In genomic region chr4:166257891-166258290, GRCh38 we compare ENCODE assay signal across 18 cellular contexts.
A peak's percentile ranks its signal among the peaks of the same experiment; 100 is the strongest.
DNase-seq lines count a peak whose midpoint lies in the region; ATAC-seq and FAIRE-seq lines count a peak whose summit lies in the region.
"Had no signal": no experiment of that assay in that cellular context is flagged by ENCODE, and none has a peak within 500 bp of the region (broad histone marks: within the 10 kb centered on the region; RNA-seq: fewer than 3 reads in every experiment).

No MANE protein-coding gene starts in this region.

- H3K9me3 ChIP-seq in SJCRH30 (replicated peaks) = no peaks in the 10 kb centered on the region
- H3K9me3 ChIP-seq: BLaER1 had no signal

- no peaks in the 10 kb centered on the region for H3K4me1 ChIP-seq in SJCRH30
- H3K4me1 ChIP-seq: BLaER1 had no signal

- FAIRE-seq in urothelium cell line (lab: Jason Lieb, UNC) = no peak

- no peaks in the 10 kb centered on the region for H3K36me3 ChIP-seq in SJCRH30
- H3K36me3 ChIP-seq: BLaER1 had no signal

- DNase-seq in NCI-H345 (lab: John Stamatoyannopoulos, UW) = peak; percentile 10
- DNase-seq in NCI-H345 treated with DMSO at 0.1 percent for 48 hours (lab: John Stamatoyannopoulos, UW; ENCODE audit: unreplicated experiment) = no peak
- DNase-seq in M059J (ENCODE audit: low read depth) = peak; percentile 19
- peak; percentile 1 to 5 for DNase-seq in SJCRH30
- peak; percentile 7 for DNase-seq in urothelium cell line (ENCODE audit: low spot score)
- DNase-seq in activated CD8-positive, alpha-beta memory T cell treated with anti-CD3 and anti-CD28 coated beads, Interleukin-2, amount 50 U/mL, for 4 hours = no peak
- DNase-seq: CD4-positive, alpha-beta T cell; COR-L47; KBM-7; NCI-H1092 treated with DMSO at 0.1 percent for 48 hours; NCI-H1694 treated with DMSO at 0.1 percent for 48 hours; NCI-H226; NCI-H526 treated with DMSO at 0.1 percent for 48 hours; SIG-M5; T-helper 1 cell had no signal

- no peak for ATAC-seq in GM18909 (IDR thresholded peaks at IDR 0.05; ENCODE audit: poor library complexity, unreplicated experiment)

- no peak overlapping the region for H3K27ac ChIP-seq in SJCRH30
- H3K27ac ChIP-seq: BLaER1, RWPE1 had no signal

- H3K27me3 ChIP-seq in SJCRH30 = no peaks in the 10 kb centered on the region
- H3K27me3 ChIP-seq: BLaER1 had no signal

- H3K4me3 ChIP-seq in SJCRH30 = no peak overlapping the region
- H3K4me3 ChIP-seq: BLaER1 had no signal

Comparison
In these comparisons a context has a peak if more than half of its experiments do, and no peak if none do; other contexts are left out.
1. DNase-seq: peak in NCI-H345 (single experiment), M059J (single experiment), SJCRH30 (2 of 2) and urothelium cell line (single experiment); none in NCI-H345 treated with DMSO at 0.1 percent for 48 hours (single experiment) and activated CD8-positive, alpha-beta memory T cell treated with anti-CD3 and anti-CD28 coated beads, Interleukin-2, amount 50 U/mL, for 4 hours (single experiment).